12 cellular contexts compared by ENCODE assay signal in the genomic region with DNA sequence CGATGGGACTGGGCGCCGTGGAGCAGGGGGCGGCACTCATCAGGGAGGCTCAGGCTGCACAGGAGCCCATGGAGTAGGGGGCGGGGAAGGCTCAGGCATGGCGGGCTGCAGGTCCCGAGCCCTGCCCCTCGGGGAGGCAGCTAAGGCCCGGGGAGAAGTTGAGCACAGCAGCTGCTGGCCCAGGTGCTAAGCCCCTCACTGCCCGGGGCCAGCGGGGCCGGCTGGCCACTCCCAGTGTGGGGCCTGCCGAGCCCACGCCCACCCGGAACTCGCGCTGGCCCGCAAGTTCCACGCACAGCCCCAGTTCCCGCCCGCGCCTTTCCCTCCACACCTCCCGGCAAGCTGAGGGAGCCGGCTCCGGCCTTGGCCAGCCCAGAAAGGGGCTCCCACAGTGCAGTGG. TPM values are rescaled to one million over a fixed set of nuclear protein-coding genes. Genes with fewer than 3 reads are reported as not detected.
DNase-seq lines count a peak whose midpoint lies in the region; ATAC-seq, FAIRE-seq and TF ChIP-seq lines count a peak whose summit lies in the region.
"Not testable (repeated sequence)": the region's sequence is repeated elsewhere in the genome, so short reads cannot be mapped to it uniquely, and the experiment has no call there.
"Had no signal": no experiment of that assay in that cellular context is flagged by ENCODE, and none has a peak within 500 bp of the region (broad histone marks: within the 10 kb centered on the region; RNA-seq: fewer than 3 reads in every experiment).

No MANE protein-coding gene starts in this region.

- not testable (repeated sequence) for H3K36me3 ChIP-seq in SK-N-MC (ENCODE audit: insufficient read depth, low read length); hepatocyte (replicated peaks; ENCODE audit: insufficient read depth, low read depth); trophoblast cell (ENCODE audit: control insufficient read depth in 1 of 2, insufficient read depth in 2 of 2, low read length in 2 of 2); testis (ENCODE audit: low read depth, missing control alignments)

- intact Hi-C loops in testis (cut with DNase I; ENCODE audit: low total_unique reads): not testable (repeated sequence)

- not testable (repeated sequence) for H4K12ac ChIP-seq in trophoblast cell (ENCODE audit: low read depth, low read length)

- not testable (repeated sequence) for H3K9ac ChIP-seq in SK-N-MC (ENCODE audit: insufficient read length); trophoblast cell (ENCODE audit: low read length)

- H3K4me1 ChIP-seq in A549: peaks cover 65% of the 10 kb centered on the region
- peaks cover 21% of the 10 kb centered on the region for H3K4me1 ChIP-seq in hepatocyte (ENCODE audit: insufficient read depth)
- H3K4me1 ChIP-seq in trophoblast cell (ENCODE audit: control insufficient read depth in 1 of 2, insufficient read depth in 2 of 2, low read length in 2 of 2); testis: not testable (repeated sequence)

- H3K9me3 ChIP-seq in A549; SK-N-MC (ENCODE audit: low read depth, low read length); hepatocyte (ENCODE audit: low read depth); trophoblast cell (ENCODE audit: insufficient read depth, low read depth, low read length); testis: not testable (repeated sequence)

- ATAC-seq in A549: not testable (repeated sequence)

- H3K18ac ChIP-seq in trophoblast cell (ENCODE audit: low read length): not testable (repeated sequence)

- not testable (repeated sequence) for TF ChIP-seq EP300 in A549 (IDR thresholded peaks at IDR 0.05)

- H3K14ac ChIP-seq in trophoblast cell (ENCODE audit: low read length): not testable (repeated sequence)

- H3K4me2 ChIP-seq in A549: peak overlapping the region; percentile 45
- not testable (repeated sequence) for H3K4me2 ChIP-seq in hepatocyte; trophoblast cell (ENCODE audit: low read length)

- peak overlapping the region; percentile 40 for H2BK120ac ChIP-seq in trophoblast cell (ENCODE audit: insufficient read depth, low read length, poor library complexity)

- not testable (repeated sequence) for H3K9me2 ChIP-seq in hepatocyte (replicated peaks; ENCODE audit: insufficient read depth)

- FAIRE-seq in A549 (lab: Jason Lieb, UNC): not testable (repeated sequence)

- not testable (repeated sequence) for H4K8ac ChIP-seq in trophoblast cell (ENCODE audit: low read depth, low read length)

- H3K4me3 ChIP-seq in A549; SK-N-MC; hepatocyte; trophoblast cell (ENCODE audit: low read depth, low read length): not testable (repeated sequence)
- H3K4me3 ChIP-seq in testis: peak overlapping the region; percentile 26 to 53

- TF ChIP-seq POLR2A in A549 (IDR thresholded peaks at IDR 0.05; ENCODE audit: low read length); testis (IDR thresholded peaks at IDR 0.05): not testable (repeated sequence)

- peak overlapping the region; percentile 76 for H4K91ac ChIP-seq in trophoblast cell (ENCODE audit: low read depth, low read length)

- H3K79me2 ChIP-seq in hepatocyte; trophoblast cell (ENCODE audit: control insufficient read depth, insufficient read depth, low read length, poor library complexity): not testable (repeated sequence)

- POLR2A ChIA-PET in A549 (lab: Yijun Ruan, JAX): interaction anchor here (0.9 to 1.5 kb wide), 2 partner anchors 115 to 118 kb away, joined by 3 read pairs; a partner anchor contains a TSS

- H3K79me1 ChIP-seq in trophoblast cell (ENCODE audit: low read length): not testable (repeated sequence)

- WGBS in A549 (ENCODE audit: missing lambda C conversion rate): 91% methylated on average over 13 of the region's 25 CpGs
- 97% methylated on average over 12 of the region's 25 CpGs for WGBS in hepatocyte (ENCODE audit: low lambda C conversion rate, missing lambda C conversion rate)
- no CpG with 5 or more reads among the region's 25 CpGs for WGBS in trophoblast cell (ENCODE audit: extremely low coverage, insufficient coverage, insufficient read length)
- 91 to 95% methylated on average over 13 to 25 of the region's 25 CpGs for WGBS in testis, 2 donors

- DNase-seq in A549 (ENCODE audit: low read depth in 1 of 2, low spot score in 1 of 2); SK-N-MC (ENCODE audit: low read depth, low spot score); hepatocyte (ENCODE audit: low spot score); trophoblast cell; testis: not testable (repeated sequence)

- not testable (repeated sequence) for H2AFZ ChIP-seq in hepatocyte
- peak overlapping the region; percentile 30 for H2AFZ ChIP-seq in trophoblast cell (ENCODE audit: insufficient read depth, low read length, poor library complexity)

- not testable (repeated sequence) for H3K23ac ChIP-seq in trophoblast cell (ENCODE audit: low read length)

- not testable (repeated sequence) for H2BK5ac ChIP-seq in trophoblast cell (ENCODE audit: low read depth, low read length, poor library complexity)

- peak overlapping the region; percentile 54 to 91 for H3K27ac ChIP-seq in A549
- peak overlapping the region; percentile 54 for H3K27ac ChIP-seq in SK-N-MC
- H3K27ac ChIP-seq in hepatocyte: peak overlapping the region; percentile 29
- H3K27ac ChIP-seq in trophoblast cell (ENCODE audit: low read depth, low read length); testis: not testable (repeated sequence)

- CTCF ChIA-PET in A549 (lab: Yijun Ruan, JAX): interaction anchor here (0.6 kb wide), 1 partner anchor 263 kb away, joined by 5 read pairs; no protein-coding TSS in a partner anchor

- not testable (repeated sequence) for H3K4ac ChIP-seq in trophoblast cell (ENCODE audit: low read depth, low read length)

- TF ChIP-seq RAD21 in A549 (conservative IDR thresholded peaks at IDR 0.05 in 1 of 2, IDR thresholded peaks at IDR 0.05 in 1 of 2): not testable (repeated sequence)

- peak overlapping the region; percentile 51 for H2BK12ac ChIP-seq in trophoblast cell (ENCODE audit: low read length)

- H2AK5ac ChIP-seq in trophoblast cell (ENCODE audit: low read length): peak overlapping the region; percentile 76

- not testable (repeated sequence) for H4K20me1 ChIP-seq in hepatocyte (ENCODE audit: insufficient read depth, poor library complexity, severe bottlenecking)

- H3K27me3 ChIP-seq in hepatocyte; trophoblast cell (ENCODE audit: insufficient read depth, low read length); testis: not testable (repeated sequence)

- not testable (repeated sequence) for TF ChIP-seq CTCF in A549 (IDR thresholded peaks at IDR 0.05); hepatocyte (IDR thresholded peaks at IDR 0.05; ENCODE audit: poor library complexity); testis (IDR thresholded peaks at IDR 0.05)

RNA-seq across cellular contexts. Expression of a gene that starts 41.1 kb away (rescaled TPM):
- polyA plus RNA-seq in A549 (2011; rRNA removed) (0.12 and 0.29 TPM in 2 replicates), A549 (2017; fragmentation: RNase III; extraction: RNeasy Plus Mini Kit Qiagen cat#74134 plus additional on column Dnase treatment) (0.01 to 0.18 TPM (median 0.17 TPM) in 3 replicates), hepatocyte (0.23 TPM in 1 of 2 replicates, not detected in the other), testis (ENCODE audit: insufficient read depth, low read depth, low replicate concordance) (3.0 TPM)
- 0.01 and 0.03 TPM in 2 replicates for polyA plus RNA-seq in A549 (2012; cell fraction: cytosol; rRNA removed)
- 0.04 TPM in 1 of 2 replicates, not detected in the other for polyA plus RNA-seq in A549 (2012; cell fraction: nucleus; rRNA removed)
- 0.12 and 0.49 TPM in 2 replicates for polyA minus RNA-seq in A549 (2011; rRNA and poly(A)+ RNA removed)
- total RNA-seq in hepatocyte (0.20 TPM in 1 of 2 replicates, not detected in the other), testis (1 to 10 TPM; 2.0 to 5.4 TPM)
- 0.03 and 0.04 TPM in 2 replicates for polyA plus RNA-seq in trophoblast cell (2013)
- total RNA-seq: A172; CD4-positive, alpha-beta memory T cell; CD4-positive, CD25-positive, alpha-beta regulatory T cell; CD8-positive, alpha-beta memory T cell; Daoy; G401 had no signal
- polyA plus RNA-seq: AG04450; CD4-positive, alpha-beta memory T cell; CD4-positive, CD25-positive, alpha-beta regulatory T cell; CD8-positive, alpha-beta memory T cell had no signal
